ENCODE assay signal across 21 cellular contexts in genomic region chr5:98698359-98698758, GRCh38.
DNase-seq lines count a peak whose midpoint lies in the region; ATAC-seq and TF ChIP-seq lines count a peak whose summit lies in the region.
"Had no signal": no experiment of that assay in that cellular context is flagged by ENCODE, and none has a peak within 500 bp of the region (broad histone marks: within the 10 kb centered on the region; RNA-seq: fewer than 3 reads in every experiment).

No MANE protein-coding gene starts in this region.

- in situ Hi-C loops in GM23248 (cut with MboI) = no loop called here

- H3K27ac Mint-ChIP-seq in T-helper 17 cell (no peak overlapping the region), progenitor cell of endocrine pancreas (no peak overlapping the region), CD14-positive monocyte (no peak overlapping the region)
- H3K27ac Mint-ChIP-seq: CD4-positive, alpha-beta memory T cell had no signal

- H3K27me3 ChIP-seq in GM23248 (replicated peaks; ENCODE audit: insufficient read depth) = no peaks in the 10 kb centered on the region
- no peaks in the 10 kb centered on the region for H3K27me3 ChIP-seq in H7 (ENCODE audit: control insufficient read depth, insufficient read depth, low read length)

- TF ChIP-seq CTCF in progenitor cell of endocrine pancreas (IDR thresholded peaks at IDR 0.05; ENCODE audit: unreplicated experiment) (no peak), CD14-positive monocyte (IDR thresholded peaks at IDR 0.05) (no peak)

- H3K27me3 Mint-ChIP-seq in T-helper 17 cell = peaks cover 5% of the 10 kb centered on the region
- H3K27me3 Mint-ChIP-seq in progenitor cell of endocrine pancreas = no peaks in the 10 kb centered on the region
- peaks cover 0 to 3% (median 2%) of the 10 kb centered on the region in 3 donors for H3K27me3 Mint-ChIP-seq in CD14-positive monocyte (ENCODE audit: low read depth in 3 of 3)

- no peak overlapping the region for H3K4me2 ChIP-seq in GM23248 (ENCODE audit: unreplicated experiment)

- no peaks in the 10 kb centered on the region for H3K79me2 ChIP-seq in GM23248 (ENCODE audit: insufficient read depth)

- no peaks in the 10 kb centered on the region for H3K36me3 ChIP-seq in GM23248 (ENCODE audit: low read depth)
- no peaks in the 10 kb centered on the region; the same call in 1 of the 2 replicates for H3K36me3 ChIP-seq in H7 (replicated peaks; ENCODE audit: control insufficient read depth, insufficient read depth, low read length)

- H3K27ac ChIP-seq in GM23248 (no peak overlapping the region), epithelial cell of prostate (no peak overlapping the region)

- no peaks in the 10 kb centered on the region for H3K4me1 Mint-ChIP-seq in T-helper 17 cell
- H3K4me1 Mint-ChIP-seq in progenitor cell of endocrine pancreas (ENCODE audit: low read depth) = no peaks in the 10 kb centered on the region
- H3K4me1 Mint-ChIP-seq in CD14-positive monocyte = no peaks in the 10 kb centered on the region
- H3K4me1 Mint-ChIP-seq: CD4-positive, alpha-beta memory T cell had no signal

- no peak overlapping the region for H3K9ac ChIP-seq in GM23248

- H3K36me3 Mint-ChIP-seq in T-helper 17 cell (ENCODE audit: low read depth) = no peaks in the 10 kb centered on the region
- H3K36me3 Mint-ChIP-seq in progenitor cell of endocrine pancreas (ENCODE audit: insufficient read depth) = no peaks in the 10 kb centered on the region
- H3K36me3 Mint-ChIP-seq in CD14-positive monocyte = no peaks in the 10 kb centered on the region
- H3K36me3 Mint-ChIP-seq: CD4-positive, alpha-beta memory T cell had no signal

- H3K9me3 Mint-ChIP-seq in progenitor cell of endocrine pancreas (ENCODE audit: low read depth) (peaks cover 33% of the 10 kb centered on the region), CD14-positive monocyte (peaks cover 10 to 38% (median 22%) of the 10 kb centered on the region in 7 donors)

- no peaks in the 10 kb centered on the region for H3K9me2 ChIP-seq in GM23248 (ENCODE audit: insufficient read depth)

- H3K4me3 Mint-ChIP-seq in T-helper 17 cell = no peak overlapping the region
- no peak overlapping the region for H3K4me3 Mint-ChIP-seq in progenitor cell of endocrine pancreas (ENCODE audit: low read depth)
- no peak overlapping the region for H3K4me3 Mint-ChIP-seq in CD14-positive monocyte
- H3K4me3 Mint-ChIP-seq: CD4-positive, alpha-beta memory T cell had no signal

- DNase-seq in GM23248 (peak; percentile 27), amniotic epithelial cell (ENCODE audit: low read depth) (peak; percentile 83), epithelial cell of prostate (ENCODE audit: low read depth, low spot score) (peak; percentile 49), iris pigment epithelial cell (ENCODE audit: low read depth) (peak; percentile 52), T-helper 17 cell (no peak), H7 (no peak), progenitor cell of endocrine pancreas (ENCODE audit: low spot score, unreplicated experiment) (no peak), CD14-positive monocyte (ENCODE audit: low spot score) (no peak)
- DNase-seq: CD4-positive, alpha-beta memory T cell; DMS79; GOT3; KG1; MV-4-11; NCI-H1417; NCI-H187 treated with DMSO at 0.1 percent for 48 hours; NCI-H2227 treated with DMSO at 0.1 percent for 48 hours; NCI-H524; NCI-H82; OCI-M1; SHP77 had no signal

- no peak for ATAC-seq in T-helper 17 cell
- ATAC-seq: HepG2 had no signal

- no peaks in the 10 kb centered on the region for H3K4me1 ChIP-seq in GM23248 (ENCODE audit: insufficient read depth)

- intact Hi-C loops in CD14-positive monocyte (cut with micrococcal nuclease) = no loop called here

- H3F3A ChIP-seq in GM23248 (ENCODE audit: insufficient read depth) = no peaks in the 10 kb centered on the region

- no peak overlapping the region for H2AFZ ChIP-seq in GM23248

- H3K9me3 ChIP-seq in GM23248 (ENCODE audit: low read depth) = no peaks in the 10 kb centered on the region
- H3K9me3 ChIP-seq in T-helper 17 cell (ENCODE audit: control insufficient read depth, low read length, poor library complexity, severe bottlenecking) = no peaks in the 10 kb centered on the region

- H3K4me3 ChIP-seq in GM23248 (no peak overlapping the region), H7 (ENCODE audit: insufficient read depth, low read depth, low read length) (no peak overlapping the region)

- H4K20me1 ChIP-seq in GM23248 (ENCODE audit: insufficient read depth) = no peaks in the 10 kb centered on the region

Comparison
In these comparisons a context has a peak if more than half of its experiments do, and no peak if none do; other contexts are left out.
1. DNase-seq: peak in GM23248 (single experiment), amniotic epithelial cell (single experiment), epithelial cell of prostate (single experiment) and iris pigment epithelial cell (single experiment); none in T-helper 17 cell (0 of 3), H7 (single experiment), progenitor cell of endocrine pancreas (single experiment) and CD14-positive monocyte (single experiment).